8 cellular contexts compared by ENCODE assay signal in the genomic region with DNA sequence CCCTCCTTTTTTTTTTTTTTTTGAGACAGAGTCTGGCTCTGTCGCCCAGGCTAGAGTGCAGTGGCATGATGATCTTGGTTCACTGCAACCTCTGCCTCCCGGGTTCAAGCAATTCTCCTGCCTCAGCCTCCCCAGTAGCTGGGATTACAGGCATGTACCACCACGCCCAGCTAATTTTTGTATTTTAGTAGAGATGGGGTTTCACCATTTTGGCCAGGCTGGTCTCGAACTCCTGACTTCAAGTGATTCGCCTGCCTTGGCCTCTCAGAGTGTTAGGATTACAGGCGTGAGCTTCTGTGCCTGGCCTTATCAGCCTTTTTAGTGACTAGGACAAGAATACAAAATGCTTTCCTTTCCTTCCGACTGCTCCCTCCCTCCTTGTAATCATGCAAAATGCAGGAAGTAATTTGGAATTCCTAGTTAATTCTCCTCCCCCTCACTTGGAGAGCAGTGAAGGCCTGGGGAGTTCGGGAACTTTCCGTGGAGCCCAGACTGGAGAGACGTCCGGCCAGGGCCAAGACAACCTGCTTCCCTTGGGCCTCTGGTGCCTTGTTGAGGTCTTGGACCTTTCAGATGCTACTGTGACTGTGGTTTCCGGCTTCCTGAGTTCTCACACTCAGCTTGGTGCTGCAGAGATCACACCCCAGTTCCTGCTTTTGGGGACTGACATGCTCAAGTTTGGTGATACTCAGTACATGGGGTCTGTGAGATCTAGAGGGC. TPM values are rescaled to one million over a fixed set of nuclear protein-coding genes. Genes with fewer than 3 reads are reported as not detected.
DNase-seq lines count a peak whose midpoint lies in the region; ATAC-seq, FAIRE-seq and TF ChIP-seq lines count a peak whose summit lies in the region.
"Not testable (repeated sequence)": the region's sequence is repeated elsewhere in the genome, so short reads cannot be mapped to it uniquely, and the experiment has no call there.

No MANE protein-coding gene starts in this region.

- ATAC-seq in GM19035 (IDR thresholded peaks at IDR 0.05; ENCODE audit: unreplicated experiment) (peak; percentile 45), HG03108 (IDR thresholded peaks at IDR 0.05; ENCODE audit: unreplicated experiment) (peak; percentile 48)
- not testable (repeated sequence) for ATAC-seq in activated T-cell treated with anti-CD3 and anti-CD28 coated beads, Interleukin-2, amount 50 U/mL, for 4 hours; lung (ENCODE audit: insufficient read depth, low FRiP score)

- not testable (repeated sequence) for H3K56ac ChIP-seq in H1 (replicated peaks; ENCODE audit: insufficient read length, low read depth, low read length)

- not testable (repeated sequence) for TF ChIP-seq CTCF in RWPE1 (conservative IDR thresholded peaks at IDR 0.05; ENCODE audit: low read depth); H1 (IDR thresholded peaks at IDR 0.05; ENCODE audit: control extremely low read depth in 1 of 3, insufficient read depth in 1 of 3, low read depth in 1 of 3, low read length in 3 of 3); lung (IDR thresholded peaks at IDR 0.05; ENCODE audit: control extremely low read depth, extremely low read depth)

- H2BK12ac ChIP-seq in H1 (ENCODE audit: low read depth, low read length), result 0 out of 2 replicates have a peak overlapping the region, but pooled peaks have one; percentile 12

- H3K9me3 ChIP-seq in H1 (ENCODE audit: insufficient read depth in 2 of 2, low read depth in 1 of 2, low read length in 1 of 2); lung (ENCODE audit: control insufficient read depth in 2 of 2, insufficient read depth in 1 of 2, low read length in 1 of 2): not testable (repeated sequence)

- not testable (repeated sequence) for H3K4me3 ChIP-seq in ACC112 (ENCODE audit: low read depth, low read length); H1 (ENCODE audit: extremely low read depth in 1 of 4, insufficient read depth in 2 of 4, low read depth in 3 of 4, low read length in 4 of 4); lung

- peak overlapping the region; percentile 43; the same call in 1 of the 2 replicates for H2BK20ac ChIP-seq in H1 (ENCODE audit: low read length)

- not testable (repeated sequence) for H2BK120ac ChIP-seq in H1 (replicated peaks; ENCODE audit: low read depth, low read length)

- H2BK15ac ChIP-seq in H1 (ENCODE audit: low read length), result not testable (repeated sequence)

- peak overlapping the region in 1 of 2 experiments; percentile 18; a peak in 2 of 4 replicates for H3K4me2 ChIP-seq in H1 (ENCODE audit: insufficient read depth in 1 of 2, low read depth in 2 of 2, low read length in 2 of 2)

- H3K9me3 Mint-ChIP-seq in activated T-cell treated with anti-CD3 and anti-CD28 coated beads, Interleukin-2, amount 50 U/mL, for 4 hours, result not testable (repeated sequence)

- peak overlapping the region; percentile 68 for H2AFZ ChIP-seq in ACC112 (ENCODE audit: low read length, unreplicated experiment)
- H2AFZ ChIP-seq in H1 (ENCODE audit: low read length), result peak overlapping the region; percentile 77; the same call in 1 of the 2 replicates

- POLR2A ChIA-PET in RWPE1 (lab: Yijun Ruan, JAX; ENCODE audit: low non-redundant PET), result interaction anchor here (0.6 kb wide), 1 partner anchor 46 kb away, joined by 4 read pairs; no protein-coding TSS in a partner anchor
- POLR2A ChIA-PET in H1 (lab: Charles Lee; ENCODE audit: partially characterized antibody), result interaction anchor here (0.6 to 10.6 kb wide), 8 partner anchors 9 to 116 kb away, joined by 3 to 167 read pairs (median 4); partner anchors contain the start of genes CPNE1, RBM12 and RBM39

- H4K20me1 ChIP-seq in H1 (replicated peaks in 1 of 2; ENCODE audit: control insufficient read depth in 1 of 2, insufficient read depth in 2 of 2, low read length in 2 of 2), result not testable (repeated sequence)

- H2BK5ac ChIP-seq in H1 (ENCODE audit: low read depth, low read length), result peak overlapping the region; percentile 79; the same call in 1 of the 2 replicates

- H3K14ac ChIP-seq in H1 (ENCODE audit: insufficient read length), result not testable (repeated sequence)

- not testable (repeated sequence) for H3K36me3 ChIP-seq in ACC112 (ENCODE audit: insufficient read depth, low read length); H1 (ENCODE audit: control insufficient read depth in 2 of 4, insufficient read depth in 4 of 4, low read length in 3 of 4); lung (ENCODE audit: control insufficient read depth in 2 of 2, insufficient read depth in 2 of 2, low read length in 2 of 2)

- not testable (repeated sequence) for H3K23ac ChIP-seq in H1 (ENCODE audit: insufficient read length)

- not testable (repeated sequence) for TF ChIP-seq POLR2A in H1 (IDR thresholded peaks at IDR 0.05; ENCODE audit: control extremely low read depth in 1 of 2, low read depth in 2 of 2, low read length in 2 of 2)

- H3K4me3 Mint-ChIP-seq in activated T-cell treated with anti-CD3 and anti-CD28 coated beads, Interleukin-2, amount 50 U/mL, for 4 hours, result peak overlapping the region; percentile 62

- TF ChIP-seq RAD21 in H1 (IDR thresholded peaks at IDR 0.05 in 1 of 2, conservative IDR thresholded peaks at IDR 0.05 in 1 of 2; ENCODE audit: low read depth in 2 of 2, low read length in 2 of 2), result not testable (repeated sequence)

- peaks cover 51% of the 10 kb centered on the region for H3K4me1 Mint-ChIP-seq in activated T-cell treated with anti-CD3 and anti-CD28 coated beads, Interleukin-2, amount 50 U/mL, for 4 hours (ENCODE audit: low read depth)

- H2AK5ac ChIP-seq in H1 (ENCODE audit: low read depth, low read length), result not testable (repeated sequence)

- not testable (repeated sequence) for FAIRE-seq in H1 (lab: Jason Lieb, UNC)

- WGBS in H1 (ENCODE audit: extremely low coverage in 1 of 2, insufficient coverage in 1 of 2, insufficient read length in 1 of 2, insufficient replicate concordance in 2 of 2, low coverage in 1 of 2, low lambda C conversion rate in 2 of 2, missing lambda C conversion rate in 1 of 2), 2 experiments, result 80% methylated on average over 11 of the region's 12 CpGs; no CpG with 5 or more reads in 1 of the 2 experiments
- 22 to 39% methylated on average over 12 of the region's 12 CpGs for WGBS in lung, 2 donors

- H3K4me1 ChIP-seq in ACC112 (ENCODE audit: control insufficient read depth, insufficient read depth, low read length, unreplicated experiment), result peaks cover 25% of the 10 kb centered on the region
- H3K4me1 ChIP-seq in H1 (replicated peaks in 1 of 4; ENCODE audit: control insufficient read depth in 3 of 4, insufficient read depth in 4 of 4, low read length in 3 of 4), result peaks cover 0 to 12% (median 8%) of the 10 kb centered on the region in 4 experiments; a peak in 6 of 7 replicates
- not testable (repeated sequence) for H3K4me1 ChIP-seq in lung (ENCODE audit: control insufficient read depth in 2 of 2, insufficient read depth in 2 of 2, low read length in 2 of 2)

- H3K9ac ChIP-seq in H1 (replicated peaks in 1 of 4; ENCODE audit: extremely low read depth in 1 of 4, low read depth in 3 of 4, low read length in 3 of 4), result peak overlapping the region in 2 of 4 experiments; percentile 26 to 44; a peak in 1 of 7 replicates

- H3K79me2 ChIP-seq in ACC112 (ENCODE audit: control insufficient read depth, insufficient read depth, low read length, unreplicated experiment); H1 (ENCODE audit: control insufficient read depth in 1 of 2, insufficient read depth in 2 of 2, low read length in 2 of 2): not testable (repeated sequence)

- H3K23me2 ChIP-seq in H1 (ENCODE audit: low read depth, low read length), result not testable (repeated sequence)

- H3K27me3 Mint-ChIP-seq in activated T-cell treated with anti-CD3 and anti-CD28 coated beads, Interleukin-2, amount 50 U/mL, for 4 hours (ENCODE audit: low read depth), result not testable (repeated sequence)

- H3K27ac ChIP-seq in ACC112 (ENCODE audit: low read depth, low read length), result peak overlapping the region; percentile 89
- peak overlapping the region; percentile 63 for H3K27ac ChIP-seq in RWPE1
- 0 out of 2 replicates have a peak overlapping the region, but pooled peaks have one; percentile 32 for H3K27ac ChIP-seq in H1 (ENCODE audit: low read depth, low read length)
- peak overlapping the region; percentile 81 to 89 for H3K27ac ChIP-seq in lung (ENCODE audit: low read depth in 1 of 2, low read length in 1 of 2)

- not testable (repeated sequence) for H3K79me1 ChIP-seq in H1 (ENCODE audit: low read depth, low read length)

- not testable (repeated sequence) for TF ChIP-seq EP300 in H1 (IDR thresholded peaks at IDR 0.05; ENCODE audit: borderline replicate concordance in 1 of 2, low read depth in 2 of 2, low read length in 2 of 2)

- H3K18ac ChIP-seq in H1 (ENCODE audit: extremely low read depth, low read length), result peak overlapping the region; percentile 88

- H3K27me3 ChIP-seq in ACC112 (ENCODE audit: insufficient read depth, low read length); H1 (replicated peaks in 1 of 4; ENCODE audit: control insufficient read depth in 3 of 4, extremely low read depth in 1 of 4, insufficient read depth in 3 of 4, low read length in 3 of 4); lung (ENCODE audit: control insufficient read depth, insufficient read depth): not testable (repeated sequence)

- CTCF ChIA-PET in RWPE1 (lab: Yijun Ruan, JAX), result interaction anchor here (0.5 to 0.6 kb wide), 2 partner anchors 17 to 666 kb away, joined by 3 to 4 read pairs; no protein-coding TSS in a partner anchor
- CTCF ChIA-PET in H1 (lab: Charles Lee; ENCODE audit: partially characterized antibody), result not testable (repeated sequence)

- peak overlapping the region; percentile 45 for H4K5ac ChIP-seq in H1 (ENCODE audit: insufficient read length, low read depth, low read length)

- not testable (repeated sequence) for DNase-seq in RWPE1 (ENCODE audit: low spot score)
- peak; percentile 40 for DNase-seq in activated T-cell treated with anti-CD3 and anti-CD28 coated beads, Interleukin-2, amount 50 U/mL, for 4 hours
- DNase-seq in H1 (ENCODE audit: low read depth in 1 of 2, low spot score in 2 of 2) (peak in 1 of 2 experiments; percentile 52), lung (ENCODE audit: low spot score) (peak; percentile 56)
- DNase-seq in stimulated activated CD4-positive, alpha-beta T cell treated with anti-CD3 and anti-CD28 coated beads, Interleukin-1b, Interleukin-23, amount 100 ng/mL, for 4 hours (ENCODE audit: low read depth in 2 of 2), result peak; percentile 12 to 39

- not testable (repeated sequence) for H3K36me3 Mint-ChIP-seq in activated T-cell treated with anti-CD3 and anti-CD28 coated beads, Interleukin-2, amount 50 U/mL, for 4 hours (ENCODE audit: insufficient read depth)

- H4K91ac ChIP-seq in H1 (replicated peaks; ENCODE audit: insufficient read length, low read length), result peak overlapping the region; percentile 91

- H4K8ac ChIP-seq in H1 (ENCODE audit: extremely low read depth, insufficient read depth, low read length), result peak overlapping the region; percentile 75; the same call in 1 of the 2 replicates

- not testable (repeated sequence) for H3K4ac ChIP-seq in H1 (replicated peaks; ENCODE audit: insufficient read length, low read depth, low read length)

RNA-seq across cellular contexts. Expression of gene PHF20, which starts 4.0 kb away (rescaled TPM):
- 10 to 100 TPM; 47.7 to 59.4 (median 48.8) TPM for total RNA-seq in activated T-cell treated with anti-CD3 and anti-CD28 coated beads, Interleukin-2, amount 50 U/mL, for 4 hours
- 70.1 and 70.3 TPM in 2 replicates for total RNA-seq in H1 (2021; fragmentation: NEBNext Ultra II Directional; extraction: Animal tissue kit (Norgen Biotek cat#: 25700))
- polyA plus RNA-seq in H1 (2011; rRNA removed) (25.6 and 39.9 TPM in 2 replicates), lung (10 to 100 TPM; 17.5 to 18.7 TPM)
- polyA plus RNA-seq in H1 (2011; cell fraction: cytosol; rRNA removed), result 38.5 TPM
- 80.9 TPM for polyA plus RNA-seq in H1 (2011; cell fraction: nucleus; rRNA removed)
- 36.4 to 52.6 TPM (median 38.6 TPM) in 4 replicates for polyA plus RNA-seq in H1 (2012, experiment 1 of 2)
- 11.6 TPM for polyA plus RNA-seq in H1 (2012, experiment 2 of 2)
- polyA plus RNA-seq in H1 (2013, experiment 1 of 2), result 38.4 TPM
- polyA plus RNA-seq in H1 (2013, experiment 2 of 2), result 38.0 TPM
- polyA minus RNA-seq in H1 (2011; rRNA and poly(A)+ RNA removed), result 67.2 and 70.5 TPM in 2 replicates
- polyA minus RNA-seq in H1 (2011; cell fraction: cytosol; rRNA and poly(A)+ RNA removed), result 45.4 TPM
- polyA minus RNA-seq in H1 (2011; cell fraction: nucleus; rRNA and poly(A)+ RNA removed), result 86.3 TPM
- 10 to 100 TPM; 46.5 to 51.5 TPM for total RNA-seq in lung

RNA-seq across cellular contexts. Expression of gene RBM39, which starts 25.8 kb away (rescaled TPM):
- total RNA-seq in activated T-cell treated with anti-CD3 and anti-CD28 coated beads, Interleukin-2, amount 50 U/mL, for 4 hours, result 100 to 1,000 TPM; 336 to 375 (median 337) TPM
- 219 and 220 TPM in 2 replicates for total RNA-seq in H1 (2021; fragmentation: NEBNext Ultra II Directional; extraction: Animal tissue kit (Norgen Biotek cat#: 25700))
- polyA plus RNA-seq in H1 (2011; rRNA removed) (55.2 and 78.0 TPM in 2 replicates), lung (100 to 1,000 TPM; 162 to 481 TPM)
- 91.4 TPM for polyA plus RNA-seq in H1 (2011; cell fraction: cytosol; rRNA removed)
- 192 TPM for polyA plus RNA-seq in H1 (2011; cell fraction: nucleus; rRNA removed)
- polyA plus RNA-seq in H1 (2012, experiment 1 of 2), result 147 to 209 TPM (median 187 TPM) in 4 replicates
- 17.2 TPM for polyA plus RNA-seq in H1 (2012, experiment 2 of 2)
- polyA plus RNA-seq in H1 (2013, experiment 1 of 2), result 189 TPM
- 163 TPM for polyA plus RNA-seq in H1 (2013, experiment 2 of 2)
- polyA minus RNA-seq in H1 (2011; rRNA and poly(A)+ RNA removed), result 106 and 152 TPM in 2 replicates
- polyA minus RNA-seq in H1 (2011; cell fraction: cytosol; rRNA and poly(A)+ RNA removed), result 74.5 TPM
- polyA minus RNA-seq in H1 (2011; cell fraction: nucleus; rRNA and poly(A)+ RNA removed), result 261 TPM
- 100 to 1,000 TPM; 230 to 689 TPM for total RNA-seq in lung

Comparison
In these comparisons a context has a peak if more than half of its experiments do, and no peak if none do; other contexts are left out.
1. H3K27ac ChIP-seq: peak in every context shown above with its lines; median percentile 89 in ACC112; 85 in lung; 63 in RWPE1; 32 in H1.